In the genomic region with DNA sequence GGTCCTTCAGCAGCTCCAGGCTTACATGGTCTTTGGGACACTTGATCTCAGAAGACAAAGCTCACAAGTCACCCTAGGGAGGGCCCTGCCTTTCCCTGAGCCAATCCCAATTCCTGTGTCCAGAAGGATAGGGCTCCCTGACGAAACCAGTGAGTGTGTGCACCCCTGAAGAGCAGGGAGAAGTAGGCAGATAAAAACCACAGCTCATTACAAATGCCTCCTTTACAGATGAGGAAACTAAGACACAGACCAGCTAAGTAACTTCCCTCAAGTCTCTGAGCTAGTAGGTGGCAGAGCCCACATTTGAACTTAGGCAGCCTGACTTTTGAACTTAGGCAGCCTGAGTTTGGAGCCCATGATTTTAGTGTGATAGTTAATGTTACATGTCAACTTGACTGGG, we compare ENCODE assay signal across 16 cellular contexts. TPM values are rescaled to one million over a fixed set of nuclear protein-coding genes. Genes with fewer than 3 reads are reported as not detected.
A peak's percentile ranks its signal among the peaks of the same experiment; 100 is the strongest.
DNase-seq lines count a peak whose midpoint lies in the region; ATAC-seq and TF ChIP-seq lines count a peak whose summit lies in the region.
"Had no signal": no experiment of that assay in that cellular context is flagged by ENCODE, and none has a peak within 500 bp of the region (broad histone marks: within the 10 kb centered on the region; RNA-seq: fewer than 3 reads in every experiment).

No MANE protein-coding gene starts in this region.

- DNase-seq in SIG-M5 treated with dmso at 0.1 percent for 504 hours (lab: John Stamatoyannopoulos, UW; ENCODE audit: unreplicated experiment) (peak; percentile 40), SIG-M5 (lab: John Stamatoyannopoulos, UW) (no peak), SKM-1 (lab: John Stamatoyannopoulos, UW; ENCODE audit: unreplicated experiment) (peak; percentile 89), left lung (no peak), NCI-H1694 treated with DMSO at 0.1 percent for 48 hours (lab: John Stamatoyannopoulos, UW) (no peak), type B pancreatic cell (ENCODE audit: extremely low spot score, unreplicated experiment) (no peak), NCI-H2171 (lab: John Stamatoyannopoulos, UW) (no peak)
- DNase-seq in activated CD4-positive, alpha-beta T cell treated with anti-CD3 and anti-CD28 coated beads, Interleukin-2, amount 50 U/mL, for 4 hours = no peak
- DNase-seq: Caco-2; CD8-positive, alpha-beta memory T cell; GF-D8; GM23248; H7 had no signal

- H3K27ac Mint-ChIP-seq in type B pancreatic cell = no peak overlapping the region

- H3K27ac ChIP-seq in left lung = no peak overlapping the region
- H3K27ac ChIP-seq: 22Rv1, GM23248, HL-60 had no signal

- intact Hi-C loops in left lung (cut with DNase I) = no loop called here

- H3K9me3 Mint-ChIP-seq in type B pancreatic cell = no peaks in the 10 kb centered on the region
- H3K9me3 Mint-ChIP-seq: CD14-positive monocyte; CD8-positive, alpha-beta memory T cell had no signal

- no peak overlapping the region for H3K4me3 ChIP-seq in left lung
- H3K4me3 ChIP-seq: GM23248 had no signal

- peak; percentile 36 for ATAC-seq in left lung

- no peaks in the 10 kb centered on the region for H3K36me3 ChIP-seq in left lung

- no peaks in the 10 kb centered on the region for H3K9me3 ChIP-seq in left lung
- H3K9me3 ChIP-seq: Caco-2 had no signal

- no peaks in the 10 kb centered on the region for H3K27me3 ChIP-seq in left lung

- peaks cover 4% of the 10 kb centered on the region for H3K27me3 Mint-ChIP-seq in type B pancreatic cell

- peaks cover 20% of the 10 kb centered on the region for H3K4me1 Mint-ChIP-seq in type B pancreatic cell (ENCODE audit: unreplicated experiment)

- no peaks in the 10 kb centered on the region for H3K36me3 Mint-ChIP-seq in type B pancreatic cell
- H3K36me3 Mint-ChIP-seq: CD14-positive monocyte; CD8-positive, alpha-beta memory T cell had no signal

- no peak overlapping the region for H3K4me3 Mint-ChIP-seq in type B pancreatic cell
- H3K4me3 Mint-ChIP-seq: CD14-positive monocyte; CD8-positive, alpha-beta memory T cell had no signal

- H3K4me1 ChIP-seq in left lung = peaks cover under 1 to 13% of the 10 kb centered on the region in 2 donors

- TF ChIP-seq CTCF in left lung (IDR thresholded peaks at IDR 0.05) = no peak
- TF ChIP-seq CTCF in type B pancreatic cell (conservative IDR thresholded peaks at IDR 0.05) = no peak

RNA-seq across cellular contexts. Expression of gene ZFAND3, which starts 6.7 kb away (rescaled TPM):
- 10 to 100 TPM; 65.9 TPM for total RNA-seq in left lung
- 66.9 and 69.0 TPM in 2 replicates for total RNA-seq in type B pancreatic cell (ENCODE audit: low replicate concordance)

Comparison
In these comparisons a context has a peak if more than half of its experiments do, and no peak if none do; other contexts are left out.
1. DNase-seq: peak in SIG-M5 treated with dmso at 0.1 percent for 504 hours (single experiment) and SKM-1 (single experiment); none in SIG-M5 (single experiment), left lung (0 of 2), NCI-H1694 treated with DMSO at 0.1 percent for 48 hours (single experiment), activated CD4-positive, alpha-beta T cell treated with anti-CD3 and anti-CD28 coated beads, Interleukin-2, amount 50 U/mL, for 4 hours (0 of 2), type B pancreatic cell (single experiment) and NCI-H2171 (single experiment).